Comparison of ENCODE assay signal across 24 cellular contexts in genomic region chr6:161901740-161902426, GRCh38.
"Had no signal": no experiment of that assay in that cellular context is flagged by ENCODE, and none has a peak within 500 bp of the region (broad histone marks: within the 10 kb centered on the region; RNA-seq: fewer than 3 reads in every experiment).

No MANE protein-coding gene starts in this region.

- H3K36me3 ChIP-seq: brain microvascular endothelial cell, cardiac muscle cell had no signal

- H3K4me1 Mint-ChIP-seq: activated CD4-positive, alpha-beta memory T cell treated with anti-CD3 and anti-CD28 coated beads, Interleukin-2, amount 10 ng/mL, durations not matched to agents 7 days and 5 days; activated CD4-positive, alpha-beta T cell treated with anti-CD3 and anti-CD28 coated beads for 36 hours; activated naive CD4-positive, alpha-beta T cell treated with anti-CD3 and anti-CD28 coated beads, Interleukin-2, amount 10 ng/mL, durations not matched to agents 7 days and 5 days; activated naive CD8-positive, alpha-beta T cell treated with anti-CD3 and anti-CD28 coated beads for 36 hours; T-cell had no signal

- H3K27ac Mint-ChIP-seq: activated CD4-positive, alpha-beta memory T cell treated with anti-CD3 and anti-CD28 coated beads, Interleukin-2, amount 10 ng/mL, durations not matched to agents 7 days and 5 days; activated CD4-positive, alpha-beta T cell treated with anti-CD3 and anti-CD28 coated beads for 36 hours; activated naive CD4-positive, alpha-beta T cell treated with anti-CD3 and anti-CD28 coated beads, Interleukin-2, amount 10 ng/mL, durations not matched to agents 7 days and 5 days; activated naive CD8-positive, alpha-beta T cell treated with anti-CD3 and anti-CD28 coated beads for 36 hours; activated T-cell treated with anti-CD3 and anti-CD28 coated beads, Interleukin-2, amount 50 U/mL, for 72 hours; activated T-helper 2 cell treated with anti-CD3 and anti-CD28 coated beads, Interferon-gamma antibody, Interleukin-2, Interleukin-4, amounts not matched to agents 10 μg/mL and 5 μg/mL and 100 μg/mL, durations not matched to agents 14 hours and 24 hours and 36 hours; T-cell had no signal

- H3K27me3 Mint-ChIP-seq: activated CD4-positive, alpha-beta memory T cell treated with anti-CD3 and anti-CD28 coated beads, Interleukin-2, amount 10 ng/mL, durations not matched to agents 7 days and 5 days; activated CD4-positive, alpha-beta T cell treated with anti-CD3 and anti-CD28 coated beads for 36 hours; activated naive CD4-positive, alpha-beta T cell treated with anti-CD3 and anti-CD28 coated beads, Interleukin-2, amount 10 ng/mL, durations not matched to agents 7 days and 5 days; activated naive CD8-positive, alpha-beta T cell treated with anti-CD3 and anti-CD28 coated beads for 36 hours; T-cell had no signal

- H3K4me2 ChIP-seq: KMS-11 had no signal

- H3K27me3 ChIP-seq: brain microvascular endothelial cell, cardiac muscle cell had no signal

- H3K36me3 Mint-ChIP-seq: activated naive CD4-positive, alpha-beta T cell treated with anti-CD3 and anti-CD28 coated beads, Interleukin-2, amount 10 ng/mL, durations not matched to agents 7 days and 5 days; activated naive CD8-positive, alpha-beta T cell treated with anti-CD3 and anti-CD28 coated beads for 36 hours; T-cell had no signal

- H3K9me3 Mint-ChIP-seq: activated CD4-positive, alpha-beta memory T cell treated with anti-CD3 and anti-CD28 coated beads, Interleukin-2, amount 10 ng/mL, durations not matched to agents 7 days and 5 days; activated naive CD4-positive, alpha-beta T cell treated with anti-CD3 and anti-CD28 coated beads, Interleukin-2, amount 10 ng/mL, durations not matched to agents 7 days and 5 days; activated naive CD8-positive, alpha-beta T cell treated with anti-CD3 and anti-CD28 coated beads for 36 hours; activated T-cell treated with anti-CD3 and anti-CD28 coated beads, Interleukin-2, amount 50 U/mL, for 72 hours; activated T-helper 2 cell treated with anti-CD3 and anti-CD28 coated beads, Interferon-gamma antibody, Interleukin-2, Interleukin-4, amounts not matched to agents 10 μg/mL and 5 μg/mL and 100 μg/mL, durations not matched to agents 14 hours and 24 hours and 36 hours; T-cell had no signal

- H3K9ac ChIP-seq: KMS-11 had no signal

- H3K4me3 ChIP-seq: cardiac muscle cell, SK-N-MC had no signal

- H3K27ac ChIP-seq: brain microvascular endothelial cell, cardiac muscle cell, KMS-11, SK-N-MC, VCaP had no signal

- H3K4me3 Mint-ChIP-seq: activated CD4-positive, alpha-beta memory T cell treated with anti-CD3 and anti-CD28 coated beads, Interleukin-2, amount 10 ng/mL, durations not matched to agents 7 days and 5 days; activated CD4-positive, alpha-beta T cell treated with anti-CD3 and anti-CD28 coated beads for 36 hours; activated naive CD4-positive, alpha-beta T cell treated with anti-CD3 and anti-CD28 coated beads, Interleukin-2, amount 10 ng/mL, durations not matched to agents 7 days and 5 days; activated naive CD8-positive, alpha-beta T cell treated with anti-CD3 and anti-CD28 coated beads for 36 hours; activated T-cell treated with anti-CD3 and anti-CD28 coated beads, Interleukin-2, amount 50 U/mL, for 72 hours; T-cell had no signal

- DNase-seq: activated CD4-positive, alpha-beta memory T cell treated with anti-CD3 and anti-CD28 coated beads, Interleukin-2, amount 10 ng/mL, durations not matched to agents 7 days and 5 days; activated CD4-positive, alpha-beta T cell treated with anti-CD3 and anti-CD28 coated beads for 36 hours; activated CD4-positive, alpha-beta T cell treated with anti-CD3 and anti-CD28 coated beads, Interleukin-2, amount 50 U/mL, for 1 hour; activated gamma-delta T cell treated with Interleukin-2 at 50 U/mL for 16 hours; activated naive CD4-positive, alpha-beta T cell treated with anti-CD3 and anti-CD28 coated beads, Interleukin-2, amount 10 ng/mL, durations not matched to agents 7 days and 5 days; activated naive CD8-positive, alpha-beta T cell treated with anti-CD3 and anti-CD28 coated beads for 36 hours; activated T-cell treated with anti-CD3 and anti-CD28 coated beads for 4 hours; activated T-cell treated with anti-CD3 and anti-CD28 coated beads, Interleukin-2, amount 50 U/mL, for 72 hours; brain microvascular endothelial cell; MV-4-11; NCI-H1092 treated with DMSO at 0.1 percent for 48 hours; NCI-H1417 treated with DMSO at 0.1 percent for 48 hours; NCI-H1694; NCI-H2029; NCI-H345; NCI-H510A; NCI-H526 treated with DMSO at 0.1 percent for 48 hours; SIG-M5; T-cell had no signal
